1 cellular context compared by ENCODE assay signal in genomic region chr6:37074053-37074827, GRCh38.
TF ChIP-seq lines count a peak whose summit lies in the region.

No MANE protein-coding gene starts in this region.

TF ChIP-seq in HEK293, 187 proteins besides CTCF, POLR2A, EP300 and RAD21 (continued from another document):
- no peak for TF ChIP-seq ZNF140 (tag by site-specific recombination; IDR thresholded peaks at IDR 0.05)
- TF ChIP-seq TSHZ1 (tag by site-specific recombination; IDR thresholded peaks at IDR 0.05; ENCODE audit: borderline replicate concordance), result no peak
